Comparison of ENCODE assay signal across 1 cellular context in the genomic region with DNA sequence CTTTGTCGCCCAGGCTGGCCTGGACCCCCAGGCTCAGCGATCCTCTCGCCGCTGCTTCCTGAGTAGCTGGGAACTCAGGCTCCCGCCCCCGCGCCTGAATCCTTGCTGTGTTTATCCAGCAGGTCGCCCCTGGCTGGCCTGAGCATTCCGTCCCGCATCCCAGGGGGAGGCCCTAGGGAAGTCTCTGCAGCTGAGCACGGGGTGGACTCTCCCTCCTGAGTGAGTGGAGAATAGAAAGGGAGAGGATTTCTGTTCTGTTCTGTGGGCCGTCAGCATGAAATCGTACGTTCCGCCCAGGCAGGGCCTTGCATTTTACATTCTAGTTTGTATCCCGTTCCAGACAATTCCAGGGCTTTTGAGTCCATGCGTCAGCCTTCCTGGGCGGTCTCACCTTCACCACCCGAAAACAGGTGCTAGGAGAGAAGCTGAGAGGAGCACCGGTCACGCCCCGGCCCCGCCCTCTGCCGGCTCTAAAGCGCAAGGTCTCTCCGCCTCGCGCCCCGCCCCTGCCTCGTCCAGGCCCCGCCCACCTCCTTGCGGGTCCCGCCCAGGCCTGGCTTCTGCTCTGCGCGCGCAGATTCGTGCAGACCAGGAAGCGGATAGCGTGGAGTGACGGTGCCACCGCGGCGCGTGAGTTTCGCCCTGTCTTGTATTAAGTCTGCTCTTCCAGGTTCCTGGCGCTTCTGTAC.
TF ChIP-seq lines count a peak whose summit lies in the region.

A gene (plus strand): TSS at position 586 of the 689 bp plus-strand sequence. CDS start 15,285 bp downstream, outside the sequence.

TF ChIP-seq in HCT116, 20 proteins besides CTCF, POLR2A, EP300 and RAD21 (continued from another document):
- TF ChIP-seq, protein P1, sequence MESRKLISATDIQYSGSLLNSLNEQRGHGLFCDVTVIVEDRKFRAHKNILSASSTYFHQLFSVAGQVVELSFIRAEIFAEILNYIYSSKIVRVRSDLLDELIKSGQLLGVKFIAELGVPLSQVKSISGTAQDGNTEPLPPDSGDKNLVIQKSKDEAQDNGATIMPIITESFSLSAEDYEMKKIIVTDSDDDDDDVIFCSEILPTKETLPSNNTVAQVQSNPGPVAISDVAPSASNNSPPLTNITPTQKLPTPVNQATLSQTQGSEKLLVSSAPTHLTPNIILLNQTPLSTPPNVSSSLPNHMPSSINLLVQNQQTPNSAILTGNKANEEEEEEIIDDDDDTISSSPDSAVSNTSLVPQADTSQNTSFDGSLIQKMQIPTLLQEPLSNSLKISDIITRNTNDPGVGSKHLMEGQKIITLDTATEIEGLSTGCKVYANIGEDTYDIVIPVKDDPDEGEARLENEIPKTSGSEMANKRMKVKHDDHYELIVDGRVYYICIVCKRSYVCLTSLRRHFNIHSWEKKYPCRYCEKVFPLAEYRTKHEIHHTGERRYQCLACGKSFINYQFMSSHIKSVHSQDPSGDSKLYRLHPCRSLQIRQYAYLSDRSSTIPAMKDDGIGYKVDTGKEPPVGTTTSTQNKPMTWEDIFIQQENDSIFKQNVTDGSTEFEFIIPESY (IDR thresholded peaks at IDR 0.05; ENCODE audit: extremely low read depth, insufficient replicate concordance, low read length): no peak
- peak; percentile 87 for TF ChIP-seq POLR2AphosphoS5 (IDR thresholded peaks at IDR 0.05; ENCODE audit: low read depth, low read length)
- TF ChIP-seq CBX3 (IDR thresholded peaks at IDR 0.05; ENCODE audit: low read depth): no peak
- no peak for TF ChIP-seq EZH2 (IDR thresholded peaks at IDR 0.05)
